ENCODE assay signal across 10 cellular contexts in genomic region chr18:22391571-22392359, GRCh38. TPM values are rescaled to one million over a fixed set of nuclear protein-coding genes. Genes with fewer than 3 reads are reported as not detected.
DNase-seq lines count a peak whose midpoint lies in the region; ATAC-seq and TF ChIP-seq lines count a peak whose summit lies in the region.
"Had no signal": no experiment of that assay in that cellular context is flagged by ENCODE, and none has a peak within 500 bp of the region (broad histone marks: within the 10 kb centered on the region; RNA-seq: fewer than 3 reads in every experiment).

No MANE protein-coding gene starts in this region.

- peak overlapping the region; percentile 25 for H3K27ac Mint-ChIP-seq in MCF 10A (ENCODE audit: low read depth, unreplicated experiment)
- H3K27ac Mint-ChIP-seq in activated T-helper 2 cell treated with anti-CD3 and anti-CD28 coated beads, Interferon-gamma antibody, Interleukin-2, Interleukin-4, amounts not matched to agents 10 μg/mL and 5 μg/mL and 100 μg/mL, durations not matched to agents 14 hours and 24 hours and 36 hours, result no peak overlapping the region

- intact Hi-C loops in MCF 10A (cut with micrococcal nuclease), result loop anchor here (1.0 kb wide), 1 partner anchor 75 kb away; no protein-coding TSS in a partner anchor
- intact Hi-C loops in activated T-helper 2 cell treated with anti-CD3 and anti-CD28 coated beads, Interferon-gamma antibody, Interleukin-2, Interleukin-4, amounts not matched to agents 10 μg/mL and 5 μg/mL and 100 μg/mL, durations not matched to agents 14 hours and 24 hours and 36 hours (cut with micrococcal nuclease), result no loop called here

- H3K27me3 Mint-ChIP-seq in MCF 10A (ENCODE audit: insufficient read depth, unreplicated experiment), result no peaks in the 10 kb centered on the region
- H3K27me3 Mint-ChIP-seq in activated T-helper 2 cell treated with anti-CD3 and anti-CD28 coated beads, Interferon-gamma antibody, Interleukin-2, Interleukin-4, amounts not matched to agents 10 μg/mL and 5 μg/mL and 100 μg/mL, durations not matched to agents 14 hours and 24 hours and 36 hours (ENCODE audit: low read depth), result no peaks in the 10 kb centered on the region

- peaks cover 11% of the 10 kb centered on the region for H3K4me1 Mint-ChIP-seq in MCF 10A (ENCODE audit: insufficient read depth, unreplicated experiment)
- no peaks in the 10 kb centered on the region for H3K4me1 Mint-ChIP-seq in activated T-helper 2 cell treated with anti-CD3 and anti-CD28 coated beads, Interferon-gamma antibody, Interleukin-2, Interleukin-4, amounts not matched to agents 10 μg/mL and 5 μg/mL and 100 μg/mL, durations not matched to agents 14 hours and 24 hours and 36 hours (ENCODE audit: low read depth)

- POLR2A ChIA-PET in MCF 10A (lab: Yijun Ruan, JAX), result interaction anchor here (1.0 kb wide), 1 partner anchor 178 kb away, joined by 4 read pairs; no protein-coding TSS in a partner anchor

- ATAC-seq in HG03095 (IDR thresholded peaks at IDR 0.05; ENCODE audit: unreplicated experiment), result no peak
- no peak for ATAC-seq in HG02759 (IDR thresholded peaks at IDR 0.05; ENCODE audit: unreplicated experiment)
- ATAC-seq: psoas muscle had no signal

- no peaks in the 10 kb centered on the region for H3K9me3 Mint-ChIP-seq in MCF 10A (ENCODE audit: unreplicated experiment)
- H3K9me3 Mint-ChIP-seq in activated T-helper 2 cell treated with anti-CD3 and anti-CD28 coated beads, Interferon-gamma antibody, Interleukin-2, Interleukin-4, amounts not matched to agents 10 μg/mL and 5 μg/mL and 100 μg/mL, durations not matched to agents 14 hours and 24 hours and 36 hours, result no peaks in the 10 kb centered on the region

- H3K4me3 Mint-ChIP-seq in MCF 10A (ENCODE audit: unreplicated experiment), result no peak overlapping the region
- no peak overlapping the region for H3K4me3 Mint-ChIP-seq in activated T-helper 2 cell treated with anti-CD3 and anti-CD28 coated beads, Interferon-gamma antibody, Interleukin-2, Interleukin-4, amounts not matched to agents 10 μg/mL and 5 μg/mL and 100 μg/mL, durations not matched to agents 14 hours and 24 hours and 36 hours (ENCODE audit: low read depth)

- no TSS peak for BruUV-seq in MCF 10A (replicated peaks; lab: Mats Ljungman, UMichigan)

- CTCF ChIA-PET in MCF 10A (lab: Yijun Ruan, JAX), result interaction anchor here (0.8 to 1.2 kb wide), 2 partner anchors 11 to 394 kb away, joined by 3 to 6 read pairs; no protein-coding TSS in a partner anchor

- no peak for TF ChIP-seq CTCF in MCF 10A (IDR thresholded peaks at IDR 0.05; ENCODE audit: unreplicated experiment)

- H3K36me3 Mint-ChIP-seq in MCF 10A (ENCODE audit: insufficient read depth, unreplicated experiment), result no peaks in the 10 kb centered on the region
- H3K36me3 Mint-ChIP-seq in activated T-helper 2 cell treated with anti-CD3 and anti-CD28 coated beads, Interferon-gamma antibody, Interleukin-2, Interleukin-4, amounts not matched to agents 10 μg/mL and 5 μg/mL and 100 μg/mL, durations not matched to agents 14 hours and 24 hours and 36 hours (ENCODE audit: low read depth), result no peaks in the 10 kb centered on the region

- peak; percentile 27 for DNase-seq in CD1c-positive myeloid dendritic cell (ENCODE audit: extremely low spot score)
- DNase-seq in Jurkat, Clone E6-1 (ENCODE audit: low read depth, low spot score), result peak; percentile 4
- DNase-seq in MCF 10A (ENCODE audit: unreplicated experiment), result peak; percentile 90
- DNase-seq in non-pigmented ciliary epithelial cell (ENCODE audit: low read depth), result peak; percentile 90
- DNase-seq in amniotic stem cell (lab: John Stamatoyannopoulos, UW), result no peak
- no peak for DNase-seq in activated T-helper 2 cell treated with anti-CD3 and anti-CD28 coated beads, Interferon-gamma antibody, Interleukin-2, Interleukin-4, amounts not matched to agents 10 μg/mL and 5 μg/mL and 100 μg/mL, durations not matched to agents 14 hours and 24 hours and 36 hours (ENCODE audit: low spot score)

- H3K4me3 ChIP-seq in Jurkat, Clone E6-1 (ENCODE audit: low read length), result no peak overlapping the region
- H3K4me3 ChIP-seq: breast epithelium, psoas muscle had no signal

RNA-seq across cellular contexts. Expression of gene CTAGE1, which starts 25.9 kb away (rescaled TPM):
- not detected for polyA plus RNA-seq in Jurkat, Clone E6-1 (2012; ENCODE audit: insufficient read depth, insufficient read length)
- total RNA-seq in MCF 10A (2022), result not detected in 2 replicates
- total RNA-seq in activated T-helper 2 cell treated with anti-CD3 and anti-CD28 coated beads, Interferon-gamma antibody, Interleukin-2, Interleukin-4, amounts not matched to agents 10 μg/mL and 5 μg/mL and 100 μg/mL, durations not matched to agents 14 hours and 24 hours and 36 hours, result 0.07 TPM in 1 of 2 replicates, not detected in the other
- total RNA-seq: breast epithelium, psoas muscle had no signal
- polyA plus RNA-seq: psoas muscle had no signal

Comparison
In these comparisons a context has a peak if more than half of its experiments do, and no peak if none do; other contexts are left out.
1. DNase-seq: peak in CD1c-positive myeloid dendritic cell (single experiment), Jurkat, Clone E6-1 (single experiment), MCF 10A (single experiment) and non-pigmented ciliary epithelial cell (single experiment); none in amniotic stem cell (single experiment) and activated T-helper 2 cell treated with anti-CD3 and anti-CD28 coated beads, Interferon-gamma antibody, Interleukin-2, Interleukin-4, amounts not matched to agents 10 μg/mL and 5 μg/mL and 100 μg/mL, durations not matched to agents 14 hours and 24 hours and 36 hours (single experiment).